15 cellular contexts compared by ENCODE assay signal in the genomic region with DNA sequence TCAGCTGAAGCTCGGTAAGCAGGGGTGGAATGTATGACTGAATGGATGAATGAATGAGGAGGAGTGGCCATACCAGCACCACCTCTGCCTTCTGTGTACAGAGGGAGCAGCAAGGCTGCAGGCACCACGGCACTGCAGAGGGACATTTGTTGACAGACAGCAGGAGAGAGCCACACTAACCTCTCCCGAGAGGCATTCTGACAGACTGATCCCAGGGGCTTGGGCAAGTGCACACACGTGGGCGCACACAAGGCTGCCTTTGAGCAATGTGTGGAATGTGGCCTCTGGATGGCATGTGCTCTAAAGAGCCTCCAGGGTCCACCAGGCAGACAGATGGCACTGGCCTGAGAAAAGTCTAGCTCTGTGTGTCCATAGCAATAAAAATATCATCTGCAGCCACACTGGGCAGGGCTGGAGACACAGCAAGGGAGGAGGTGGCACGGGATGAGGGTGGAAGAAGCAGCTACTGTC.
DNase-seq lines count a peak whose midpoint lies in the region; ATAC-seq and TF ChIP-seq lines count a peak whose summit lies in the region.
"Had no signal": no experiment of that assay in that cellular context is flagged by ENCODE, and none has a peak within 500 bp of the region (broad histone marks: within the 10 kb centered on the region; RNA-seq: fewer than 3 reads in every experiment).

No MANE protein-coding gene starts in this region.

- no peak overlapping the region for H3K9ac ChIP-seq in GM23248

- H2AFZ ChIP-seq in GM23248 = no peak overlapping the region

- H3K9me3 ChIP-seq in A673 (ENCODE audit: low read depth, low read length, poor library complexity, severe bottlenecking) (no peaks in the 10 kb centered on the region), GM23248 (ENCODE audit: low read depth) (no peaks in the 10 kb centered on the region)

- no peaks in the 10 kb centered on the region for H3K4me1 Mint-ChIP-seq in WTC11

- H3K27ac Mint-ChIP-seq in WTC11 = no peak overlapping the region
- H3K27ac Mint-ChIP-seq: CD4-positive, alpha-beta T cell; natural killer cell treated with Interleukin-12 subunit alpha and Interleukin-12 subunit beta and Interleukin-15 and Interleukin-18, amount 100 ng/mL, for 72 hours had no signal

- ATAC-seq in WTC11 = peak; percentile 59
- peak; percentile 63 for ATAC-seq in left colon
- no peak for ATAC-seq in HG02798 (IDR thresholded peaks at IDR 0.05; ENCODE audit: poor library complexity, unreplicated experiment)
- no peak for ATAC-seq in HG02938 (IDR thresholded peaks at IDR 0.05; ENCODE audit: unreplicated experiment)

- H3K4me3 Mint-ChIP-seq in WTC11 = no peak overlapping the region
- H3K4me3 Mint-ChIP-seq: CD4-positive, alpha-beta T cell; natural killer cell treated with Interleukin-12 subunit alpha and Interleukin-12 subunit beta and Interleukin-15 and Interleukin-18, amount 100 ng/mL, for 72 hours had no signal

- no peak for TF ChIP-seq CTCF in A673 (conservative IDR thresholded peaks at IDR 0.05; ENCODE audit: low read depth, low read length)
- no peak for TF ChIP-seq CTCF in WTC11 (IDR thresholded peaks at IDR 0.05)

- CTCF ChIA-PET in A673 (lab: Charles Lee) = no interaction called here
- CTCF ChIA-PET in WTC11 (lab: Charles Lee) = no interaction called here

- H3K4me2 ChIP-seq in GM23248 (ENCODE audit: unreplicated experiment) = no peak overlapping the region

- H3K4me1 ChIP-seq in A673 (ENCODE audit: insufficient read depth, low read length, poor library complexity, severe bottlenecking) (no peaks in the 10 kb centered on the region), GM23248 (ENCODE audit: insufficient read depth) (0 out of 2 replicates have a peak, but pooled peaks cover 6% of the 10 kb centered on the region)

- intact Hi-C loops in A673 (cut with micrococcal nuclease; ENCODE audit: unreplicated experiment) = no loop called here
- intact Hi-C loops in left colon (cut with DNase I, micrococcal nuclease) = no loop called here

- H3K27me3 ChIP-seq in A673 (replicated peaks; ENCODE audit: insufficient read depth, low read depth, low read length, poor library complexity) = no peaks in the 10 kb centered on the region
- H3K27me3 ChIP-seq in GM23248 (replicated peaks; ENCODE audit: insufficient read depth) = no peaks in the 10 kb centered on the region

- H3K4me3 ChIP-seq in A673 (ENCODE audit: low read depth, low read length, poor library complexity, severe bottlenecking) (no peak overlapping the region), GM23248 (no peak overlapping the region)

- H3K27ac ChIP-seq in A673 (ENCODE audit: low read depth, low read length, poor library complexity, severe bottlenecking) (no peak overlapping the region), GM23248 (no peak overlapping the region)

- H4K20me1 ChIP-seq in GM23248 (ENCODE audit: insufficient read depth) = no peaks in the 10 kb centered on the region

- WGBS in GM23248 (ENCODE audit: low coverage in 1 of 2, low lambda C conversion rate in 2 of 2, missing lambda C conversion rate in 2 of 2), 2 experiments = 70 to 71% methylated on average over 6 of the region's 6 CpGs

- H3K9me2 ChIP-seq in GM23248 (ENCODE audit: insufficient read depth) = no peaks in the 10 kb centered on the region

- no peaks in the 10 kb centered on the region for H3K79me2 ChIP-seq in GM23248 (ENCODE audit: insufficient read depth)

- in situ Hi-C loops in GM23248 (cut with MboI) = no loop called here

- H3K27me3 Mint-ChIP-seq in WTC11 (ENCODE audit: low read depth) = no peaks in the 10 kb centered on the region
- H3K27me3 Mint-ChIP-seq: natural killer cell treated with Interleukin-12 subunit alpha and Interleukin-12 subunit beta and Interleukin-15 and Interleukin-18, amount 100 ng/mL, for 72 hours had no signal

- H3K36me3 ChIP-seq in A673 (ENCODE audit: insufficient read depth, low read length, poor library complexity, severe bottlenecking) = no peaks in the 10 kb centered on the region
- no peaks in the 10 kb centered on the region for H3K36me3 ChIP-seq in GM23248 (ENCODE audit: low read depth)

- POLR2A ChIA-PET in A673 (lab: Charles Lee; ENCODE audit: low non-redundant PET) = no interaction called here
- POLR2A ChIA-PET in WTC11 (lab: Charles Lee) = no interaction called here

- no peaks in the 10 kb centered on the region for H3F3A ChIP-seq in GM23248 (ENCODE audit: insufficient read depth)

- H3K36me3 Mint-ChIP-seq in WTC11 = no peaks in the 10 kb centered on the region
- H3K36me3 Mint-ChIP-seq: natural killer cell treated with Interleukin-12 subunit alpha and Interleukin-12 subunit beta and Interleukin-15 and Interleukin-18, amount 100 ng/mL, for 72 hours had no signal

- H3K9me3 Mint-ChIP-seq in WTC11 = peaks cover 4% of the 10 kb centered on the region; the same call in 1 of the 2 replicates
- H3K9me3 Mint-ChIP-seq: CD4-positive, alpha-beta T cell; natural killer cell treated with Interleukin-12 subunit alpha and Interleukin-12 subunit beta and Interleukin-15 and Interleukin-18, amount 100 ng/mL, for 72 hours had no signal

- peak; percentile 8 for DNase-seq in A673 (ENCODE audit: low spot score)
- DNase-seq in GM23248 = peak; percentile 14
- no peak for DNase-seq in WTC11 (ENCODE audit: low spot score)
- no peak for DNase-seq in left colon
- DNase-seq in NCI-H510A treated with DMSO at 0.1 percent for 48 hours (lab: John Stamatoyannopoulos, UW) = no peak
- no peak for DNase-seq in NCI-H510A (lab: John Stamatoyannopoulos, UW)
- DNase-seq: activated CD4-positive, alpha-beta T cell treated with anti-CD3 and anti-CD28 coated beads for 4 hours; activated gamma-delta T cell treated with Interleukin-2 at 50 U/mL for 16 hours; CD4-positive, alpha-beta T cell; cortex of kidney; Kasumi-1; OCI-M1 had no signal

- BruUV-seq in A673 (replicated peaks; lab: Mats Ljungman, UMichigan) = no TSS peak

TF ChIP-seq in WTC11, 78 proteins besides CTCF, POLR2A, EP300 and RAD21 (continues in another document):
- TF ChIP-seq ZNF512 (CRISPR knock-in tag; IDR thresholded peaks at IDR 0.05; ENCODE audit: borderline replicate concordance) (no peak), NFE2L1 (CRISPR knock-in tag; IDR thresholded peaks at IDR 0.05) (no peak), FOXP4 (CRISPR knock-in tag; IDR thresholded peaks at IDR 0.05) (no peak)
- TF ChIP-seq, protein P1, sequence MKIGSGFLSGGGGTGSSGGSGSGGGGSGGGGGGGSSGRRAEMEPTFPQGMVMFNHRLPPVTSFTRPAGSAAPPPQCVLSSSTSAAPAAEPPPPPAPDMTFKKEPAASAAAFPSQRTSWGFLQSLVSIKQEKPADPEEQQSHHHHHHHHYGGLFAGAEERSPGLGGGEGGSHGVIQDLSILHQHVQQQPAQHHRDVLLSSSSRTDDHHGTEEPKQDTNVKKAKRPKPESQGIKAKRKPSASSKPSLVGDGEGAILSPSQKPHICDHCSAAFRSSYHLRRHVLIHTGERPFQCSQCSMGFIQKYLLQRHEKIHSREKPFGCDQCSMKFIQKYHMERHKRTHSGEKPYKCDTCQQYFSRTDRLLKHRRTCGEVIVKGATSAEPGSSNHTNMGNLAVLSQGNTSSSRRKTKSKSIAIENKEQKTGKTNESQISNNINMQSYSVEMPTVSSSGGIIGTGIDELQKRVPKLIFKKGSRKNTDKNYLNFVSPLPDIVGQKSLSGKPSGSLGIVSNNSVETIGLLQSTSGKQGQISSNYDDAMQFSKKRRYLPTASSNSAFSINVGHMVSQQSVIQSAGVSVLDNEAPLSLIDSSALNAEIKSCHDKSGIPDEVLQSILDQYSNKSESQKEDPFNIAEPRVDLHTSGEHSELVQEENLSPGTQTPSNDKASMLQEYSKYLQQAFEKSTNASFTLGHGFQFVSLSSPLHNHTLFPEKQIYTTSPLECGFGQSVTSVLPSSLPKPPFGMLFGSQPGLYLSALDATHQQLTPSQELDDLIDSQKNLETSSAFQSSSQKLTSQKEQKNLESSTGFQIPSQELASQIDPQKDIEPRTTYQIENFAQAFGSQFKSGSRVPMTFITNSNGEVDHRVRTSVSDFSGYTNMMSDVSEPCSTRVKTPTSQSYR (CRISPR knock-in tag; IDR thresholded peaks at IDR 0.05) = no peak

Comparison
In these comparisons a context has a peak if more than half of its experiments do, and no peak if none do; other contexts are left out.
1. DNase-seq: peak in A673 (single experiment) and GM23248 (single experiment); none in WTC11 (single experiment), left colon (0 of 2), NCI-H510A treated with DMSO at 0.1 percent for 48 hours (single experiment) and NCI-H510A (single experiment).
2. ATAC-seq: peak in WTC11 (single experiment) and left colon (single experiment); none in HG02798 (single experiment) and HG02938 (single experiment).